In the genomic region with DNA sequence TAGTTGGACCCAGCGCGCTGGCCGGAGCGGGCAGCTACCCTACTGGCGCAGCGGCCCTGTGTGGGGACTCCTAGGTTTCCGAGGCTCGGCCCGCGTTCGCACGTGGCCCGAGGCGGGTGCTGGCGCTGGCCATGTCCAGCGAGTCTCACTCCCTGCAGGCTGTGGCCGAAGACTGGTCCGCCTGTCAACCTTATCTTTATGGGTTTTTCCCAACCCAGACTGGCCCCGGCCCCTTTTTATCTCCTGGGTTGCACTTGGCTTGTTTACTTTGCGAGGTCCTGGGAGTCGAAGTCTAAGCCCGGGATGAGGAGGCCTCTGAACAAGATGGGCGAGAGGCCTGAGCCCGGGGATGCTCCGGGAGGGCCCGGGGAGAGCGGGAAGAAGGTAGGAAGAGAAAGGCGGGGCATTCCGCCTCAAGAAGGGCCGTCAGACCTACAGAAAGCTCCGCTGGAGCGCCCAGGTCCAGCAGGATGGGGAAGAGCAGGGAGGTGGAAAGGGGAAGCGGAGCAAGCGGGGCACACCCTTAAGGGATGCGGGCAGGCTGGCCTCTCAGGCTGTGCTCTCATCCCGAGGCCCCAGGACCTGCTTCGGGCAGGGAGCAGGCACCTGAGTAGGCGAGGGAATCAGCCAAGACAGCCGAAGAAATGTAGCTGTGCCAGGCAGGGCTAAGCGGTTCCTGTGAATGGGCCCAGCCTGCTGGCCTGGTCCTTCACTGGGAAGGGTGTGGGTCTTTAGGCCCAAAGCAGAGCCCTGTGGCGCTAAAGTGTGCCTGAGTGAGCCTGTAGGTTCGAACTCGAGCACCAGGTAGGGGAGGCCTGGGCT, we compare ENCODE assay signal across 1 cellular context.
TF ChIP-seq lines count a peak whose summit lies in the region.

No MANE protein-coding gene starts in this region.

TF ChIP-seq in HepG2, 621 proteins besides CTCF, POLR2A, EP300 and RAD21 (continued from another document and continues in another):
- TF ChIP-seq, protein P1, sequence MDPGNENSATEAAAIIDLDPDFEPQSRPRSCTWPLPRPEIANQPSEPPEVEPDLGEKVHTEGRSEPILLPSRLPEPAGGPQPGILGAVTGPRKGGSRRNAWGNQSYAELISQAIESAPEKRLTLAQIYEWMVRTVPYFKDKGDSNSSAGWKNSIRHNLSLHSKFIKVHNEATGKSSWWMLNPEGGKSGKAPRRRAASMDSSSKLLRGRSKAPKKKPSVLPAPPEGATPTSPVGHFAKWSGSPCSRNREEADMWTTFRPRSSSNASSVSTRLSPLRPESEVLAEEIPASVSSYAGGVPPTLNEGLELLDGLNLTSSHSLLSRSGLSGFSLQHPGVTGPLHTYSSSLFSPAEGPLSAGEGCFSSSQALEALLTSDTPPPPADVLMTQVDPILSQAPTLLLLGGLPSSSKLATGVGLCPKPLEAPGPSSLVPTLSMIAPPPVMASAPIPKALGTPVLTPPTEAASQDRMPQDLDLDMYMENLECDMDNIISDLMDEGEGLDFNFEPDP (CRISPR knock-in tag; conservative IDR thresholded peaks at IDR 0.05), result 0 out of 2 replicates have a peak, but pooled peaks have one; percentile 31
- TF ChIP-seq BHLHE40 (IDR thresholded peaks at IDR 0.05; ENCODE audit: low read length), result no peak
- peak; percentile 62; the same call in 1 of the 2 replicates for TF ChIP-seq ZMYM3 (CRISPR knock-in tag; IDR thresholded peaks at IDR 0.05)
- TF ChIP-seq, protein P2, sequence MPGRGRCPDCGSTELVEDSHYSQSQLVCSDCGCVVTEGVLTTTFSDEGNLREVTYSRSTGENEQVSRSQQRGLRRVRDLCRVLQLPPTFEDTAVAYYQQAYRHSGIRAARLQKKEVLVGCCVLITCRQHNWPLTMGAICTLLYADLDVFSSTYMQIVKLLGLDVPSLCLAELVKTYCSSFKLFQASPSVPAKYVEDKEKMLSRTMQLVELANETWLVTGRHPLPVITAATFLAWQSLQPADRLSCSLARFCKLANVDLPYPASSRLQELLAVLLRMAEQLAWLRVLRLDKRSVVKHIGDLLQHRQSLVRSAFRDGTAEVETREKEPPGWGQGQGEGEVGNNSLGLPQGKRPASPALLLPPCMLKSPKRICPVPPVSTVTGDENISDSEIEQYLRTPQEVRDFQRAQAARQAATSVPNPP (CRISPR knock-in tag; IDR thresholded peaks at IDR 0.05), result peak; percentile 91; the same call in 1 of the 2 replicates
- peak; percentile 66 for TF ChIP-seq ZNF501 (CRISPR knock-in tag; IDR thresholded peaks at IDR 0.05)
- TF ChIP-seq MAZ (IDR thresholded peaks at IDR 0.05; ENCODE audit: borderline replicate concordance, low read depth, low read length), result no peak
- TF ChIP-seq MAZ (CRISPR knock-in tag; IDR thresholded peaks at IDR 0.05; ENCODE audit: low read depth), result no peak
- TF ChIP-seq ZFX (CRISPR knock-in tag; IDR thresholded peaks at IDR 0.05; ENCODE audit: low read depth), result peak; percentile 81
- TF ChIP-seq NFE2L1 (CRISPR knock-in tag; IDR thresholded peaks at IDR 0.05; ENCODE audit: borderline replicate concordance), result peak; percentile 13; the same call in 1 of the 2 replicates
- TF ChIP-seq, protein P3, sequence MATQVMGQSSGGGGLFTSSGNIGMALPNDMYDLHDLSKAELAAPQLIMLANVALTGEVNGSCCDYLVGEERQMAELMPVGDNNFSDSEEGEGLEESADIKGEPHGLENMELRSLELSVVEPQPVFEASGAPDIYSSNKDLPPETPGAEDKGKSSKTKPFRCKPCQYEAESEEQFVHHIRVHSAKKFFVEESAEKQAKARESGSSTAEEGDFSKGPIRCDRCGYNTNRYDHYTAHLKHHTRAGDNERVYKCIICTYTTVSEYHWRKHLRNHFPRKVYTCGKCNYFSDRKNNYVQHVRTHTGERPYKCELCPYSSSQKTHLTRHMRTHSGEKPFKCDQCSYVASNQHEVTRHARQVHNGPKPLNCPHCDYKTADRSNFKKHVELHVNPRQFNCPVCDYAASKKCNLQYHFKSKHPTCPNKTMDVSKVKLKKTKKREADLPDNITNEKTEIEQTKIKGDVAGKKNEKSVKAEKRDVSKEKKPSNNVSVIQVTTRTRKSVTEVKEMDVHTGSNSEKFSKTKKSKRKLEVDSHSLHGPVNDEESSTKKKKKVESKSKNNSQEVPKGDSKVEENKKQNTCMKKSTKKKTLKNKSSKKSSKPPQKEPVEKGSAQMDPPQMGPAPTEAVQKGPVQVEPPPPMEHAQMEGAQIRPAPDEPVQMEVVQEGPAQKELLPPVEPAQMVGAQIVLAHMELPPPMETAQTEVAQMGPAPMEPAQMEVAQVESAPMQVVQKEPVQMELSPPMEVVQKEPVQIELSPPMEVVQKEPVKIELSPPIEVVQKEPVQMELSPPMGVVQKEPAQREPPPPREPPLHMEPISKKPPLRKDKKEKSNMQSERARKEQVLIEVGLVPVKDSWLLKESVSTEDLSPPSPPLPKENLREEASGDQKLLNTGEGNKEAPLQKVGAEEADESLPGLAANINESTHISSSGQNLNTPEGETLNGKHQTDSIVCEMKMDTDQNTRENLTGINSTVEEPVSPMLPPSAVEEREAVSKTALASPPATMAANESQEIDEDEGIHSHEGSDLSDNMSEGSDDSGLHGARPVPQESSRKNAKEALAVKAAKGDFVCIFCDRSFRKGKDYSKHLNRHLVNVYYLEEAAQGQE (IDR thresholded peaks at IDR 0.05; ENCODE audit: borderline replicate concordance in 1 of 2, low read depth in 1 of 2, low read length in 2 of 2), result no peak
- TF ChIP-seq RARG (CRISPR knock-in tag; IDR thresholded peaks at IDR 0.05; ENCODE audit: low read depth), result no peak
- 0 out of 2 replicates have a peak, but pooled peaks have one; percentile 34 for TF ChIP-seq ZSCAN21 (CRISPR knock-in tag; IDR thresholded peaks at IDR 0.05; ENCODE audit: borderline replicate concordance)
- TF ChIP-seq HMG20B (CRISPR knock-in tag; conservative IDR thresholded peaks at IDR 0.05), result 0 out of 2 replicates have a peak, but pooled peaks have one; percentile 41
- TF ChIP-seq NONO (IDR thresholded peaks at IDR 0.05), result no peak
- 0 out of 2 replicates have a peak, but pooled peaks have one; percentile 46 for TF ChIP-seq NONO (CRISPR knock-in tag; conservative IDR thresholded peaks at IDR 0.05)
- 0 out of 2 replicates have a peak, but pooled peaks have one; percentile 68 for TF ChIP-seq ZSCAN29 (CRISPR knock-in tag; conservative IDR thresholded peaks at IDR 0.05)
- TF ChIP-seq, protein P4, sequence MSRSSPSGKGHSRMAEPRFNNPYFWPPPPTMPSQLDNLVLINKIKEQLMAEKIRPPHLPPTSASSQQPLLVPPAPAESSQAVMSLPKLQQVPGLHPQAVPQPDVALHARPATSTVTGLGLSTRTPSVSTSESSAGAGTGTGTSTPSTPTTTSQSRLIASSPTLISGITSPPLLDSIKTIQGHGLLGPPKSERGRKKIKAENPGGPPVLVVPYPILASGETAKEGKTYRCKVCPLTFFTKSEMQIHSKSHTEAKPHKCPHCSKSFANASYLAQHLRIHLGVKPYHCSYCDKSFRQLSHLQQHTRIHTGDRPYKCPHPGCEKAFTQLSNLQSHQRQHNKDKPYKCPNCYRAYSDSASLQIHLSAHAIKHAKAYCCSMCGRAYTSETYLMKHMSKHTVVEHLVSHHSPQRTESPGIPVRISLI (CRISPR knock-in tag; IDR thresholded peaks at IDR 0.05; ENCODE audit: borderline replicate concordance), result 0 out of 2 replicates have a peak, but pooled peaks have one; percentile 6
- peak; percentile 88; the same call in 1 of the 2 replicates for TF ChIP-seq NRL (CRISPR knock-in tag; IDR thresholded peaks at IDR 0.05; ENCODE audit: borderline replicate concordance)
- TF ChIP-seq TCF7L2 (IDR thresholded peaks at IDR 0.05; ENCODE audit: low read depth, low read length), result no peak
- TF ChIP-seq ZNF792 (CRISPR knock-in tag; IDR thresholded peaks at IDR 0.05), result peak; percentile 66
- 0 out of 2 replicates have a peak, but pooled peaks have one; percentile 41 for TF ChIP-seq ZFAT (CRISPR knock-in tag; conservative IDR thresholded peaks at IDR 0.05)
- TF ChIP-seq, protein P5, sequence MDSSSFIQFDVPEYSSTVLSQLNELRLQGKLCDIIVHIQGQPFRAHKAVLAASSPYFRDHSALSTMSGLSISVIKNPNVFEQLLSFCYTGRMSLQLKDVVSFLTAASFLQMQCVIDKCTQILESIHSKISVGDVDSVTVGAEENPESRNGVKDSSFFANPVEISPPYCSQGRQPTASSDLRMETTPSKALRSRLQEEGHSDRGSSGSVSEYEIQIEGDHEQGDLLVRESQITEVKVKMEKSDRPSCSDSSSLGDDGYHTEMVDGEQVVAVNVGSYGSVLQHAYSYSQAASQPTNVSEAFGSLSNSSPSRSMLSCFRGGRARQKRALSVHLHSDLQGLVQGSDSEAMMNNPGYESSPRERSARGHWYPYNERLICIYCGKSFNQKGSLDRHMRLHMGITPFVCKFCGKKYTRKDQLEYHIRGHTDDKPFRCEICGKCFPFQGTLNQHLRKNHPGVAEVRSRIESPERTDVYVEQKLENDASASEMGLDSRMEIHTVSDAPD (CRISPR knock-in tag; IDR thresholded peaks at IDR 0.05), result peak; percentile 90
- TF ChIP-seq, protein P6, sequence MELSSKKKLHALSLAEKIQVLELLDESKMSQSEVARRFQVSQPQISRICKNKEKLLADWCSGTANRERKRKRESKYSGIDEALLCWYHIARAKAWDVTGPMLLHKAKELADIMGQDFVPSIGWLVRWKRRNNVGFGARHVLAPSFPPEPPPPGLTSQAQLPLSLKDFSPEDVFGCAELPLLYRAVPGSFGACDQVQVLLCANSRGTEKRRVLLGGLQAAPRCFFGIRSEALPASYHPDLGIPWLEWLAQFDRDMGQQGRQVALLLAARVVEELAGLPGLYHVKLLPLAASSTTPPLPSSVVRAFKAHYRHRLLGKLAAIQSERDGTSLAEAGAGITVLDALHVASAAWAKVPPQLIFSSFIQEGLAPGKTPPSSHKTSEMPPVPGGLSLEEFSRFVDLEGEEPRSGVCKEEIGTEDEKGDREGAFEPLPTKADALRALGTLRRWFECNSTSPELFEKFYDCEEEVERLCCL (CRISPR knock-in tag; IDR thresholded peaks at IDR 0.05; ENCODE audit: borderline replicate concordance), result 0 out of 2 replicates have a peak, but pooled peaks have one; percentile 4
- 0 out of 2 replicates have a peak, but pooled peaks have one; percentile 21 for TF ChIP-seq KDM2A (CRISPR knock-in tag; IDR thresholded peaks at IDR 0.05; ENCODE audit: borderline replicate concordance, low read depth)
- TF ChIP-seq, protein P7, sequence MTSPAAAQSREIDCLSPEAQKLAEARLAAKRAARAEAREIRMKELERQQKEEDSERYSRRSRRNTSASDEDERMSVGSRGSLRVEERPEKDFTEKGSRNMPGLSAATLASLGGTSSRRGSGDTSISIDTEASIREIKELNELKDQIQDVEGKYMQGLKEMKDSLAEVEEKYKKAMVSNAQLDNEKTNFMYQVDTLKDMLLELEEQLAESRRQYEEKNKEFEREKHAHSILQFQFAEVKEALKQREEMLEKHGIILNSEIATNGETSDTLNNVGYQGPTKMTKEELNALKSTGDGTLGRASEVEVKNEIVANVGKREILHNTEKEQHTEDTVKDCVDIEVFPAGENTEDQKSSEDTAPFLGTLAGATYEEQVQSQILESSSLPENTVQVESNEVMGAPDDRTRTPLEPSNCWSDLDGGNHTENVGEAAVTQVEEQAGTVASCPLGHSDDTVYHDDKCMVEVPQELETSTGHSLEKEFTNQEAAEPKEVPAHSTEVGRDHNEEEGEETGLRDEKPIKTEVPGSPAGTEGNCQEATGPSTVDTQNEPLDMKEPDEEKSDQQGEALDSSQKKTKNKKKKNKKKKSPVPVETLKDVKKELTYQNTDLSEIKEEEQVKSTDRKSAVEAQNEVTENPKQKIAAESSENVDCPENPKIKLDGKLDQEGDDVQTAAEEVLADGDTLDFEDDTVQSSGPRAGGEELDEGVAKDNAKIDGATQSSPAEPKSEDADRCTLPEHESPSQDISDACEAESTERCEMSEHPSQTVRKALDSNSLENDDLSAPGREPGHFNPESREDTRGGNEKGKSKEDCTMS (CRISPR knock-in tag; conservative IDR thresholded peaks at IDR 0.05), result no peak
- peak; percentile 81 for TF ChIP-seq ZNF614 (CRISPR knock-in tag; IDR thresholded peaks at IDR 0.05; ENCODE audit: borderline replicate concordance)
- TF ChIP-seq FOXK2 (IDR thresholded peaks at IDR 0.05), result 0 out of 2 replicates have a peak, but pooled peaks have one; percentile 8
- TF ChIP-seq NR2F6 (IDR thresholded peaks at IDR 0.05), result peak; percentile 47; the same call in 1 of the 2 replicates
- peak; percentile 60; the same call in 1 of the 2 replicates for TF ChIP-seq NR2F6 (CRISPR knock-in tag; IDR thresholded peaks at IDR 0.05)
- TF ChIP-seq, protein P8, sequence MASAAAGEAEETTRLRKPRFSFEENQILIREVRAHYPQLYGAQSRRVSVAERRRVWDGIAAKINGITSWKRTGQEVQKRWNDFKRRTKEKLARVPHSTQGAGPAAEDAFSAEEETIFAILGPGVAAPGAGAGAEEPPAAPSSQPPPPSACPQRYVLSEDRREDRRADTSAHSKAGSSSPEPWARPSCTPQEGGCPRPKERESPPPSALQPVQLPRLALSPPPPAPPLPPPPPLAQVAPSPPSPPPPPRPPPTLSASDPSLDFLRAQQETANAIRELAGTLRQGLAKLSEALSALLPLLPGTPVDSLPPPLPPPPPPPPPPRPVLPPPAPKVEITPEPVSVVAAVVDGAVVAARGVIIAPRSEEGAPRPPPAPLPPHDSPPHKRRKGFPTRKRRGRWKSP (CRISPR knock-in tag; IDR thresholded peaks at IDR 0.05), result peak; percentile 52; the same call in 1 of the 2 replicates
- peak; percentile 21; the same call in 1 of the 2 replicates for TF ChIP-seq ZNF777 (CRISPR knock-in tag; IDR thresholded peaks at IDR 0.05)
- TF ChIP-seq, protein P9, sequence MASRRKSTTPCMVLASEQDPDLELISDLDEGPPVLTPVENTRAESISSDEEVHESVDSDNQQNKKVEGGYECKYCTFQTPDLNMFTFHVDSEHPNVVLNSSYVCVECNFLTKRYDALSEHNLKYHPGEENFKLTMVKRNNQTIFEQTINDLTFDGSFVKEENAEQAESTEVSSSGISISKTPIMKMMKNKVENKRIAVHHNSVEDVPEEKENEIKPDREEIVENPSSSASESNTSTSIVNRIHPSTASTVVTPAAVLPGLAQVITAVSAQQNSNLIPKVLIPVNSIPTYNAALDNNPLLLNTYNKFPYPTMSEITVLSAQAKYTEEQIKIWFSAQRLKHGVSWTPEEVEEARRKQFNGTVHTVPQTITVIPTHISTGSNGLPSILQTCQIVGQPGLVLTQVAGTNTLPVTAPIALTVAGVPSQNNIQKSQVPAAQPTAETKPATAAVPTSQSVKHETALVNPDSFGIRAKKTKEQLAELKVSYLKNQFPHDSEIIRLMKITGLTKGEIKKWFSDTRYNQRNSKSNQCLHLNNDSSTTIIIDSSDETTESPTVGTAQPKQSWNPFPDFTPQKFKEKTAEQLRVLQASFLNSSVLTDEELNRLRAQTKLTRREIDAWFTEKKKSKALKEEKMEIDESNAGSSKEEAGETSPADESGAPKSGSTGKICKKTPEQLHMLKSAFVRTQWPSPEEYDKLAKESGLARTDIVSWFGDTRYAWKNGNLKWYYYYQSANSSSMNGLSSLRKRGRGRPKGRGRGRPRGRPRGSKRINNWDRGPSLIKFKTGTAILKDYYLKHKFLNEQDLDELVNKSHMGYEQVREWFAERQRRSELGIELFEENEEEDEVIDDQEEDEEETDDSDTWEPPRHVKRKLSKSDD (CRISPR knock-in tag; IDR thresholded peaks at IDR 0.05; ENCODE audit: low read depth), result peak; percentile 73; the same call in 1 of the 2 replicates
